21 cellular contexts compared by ENCODE assay signal in the genomic region with DNA sequence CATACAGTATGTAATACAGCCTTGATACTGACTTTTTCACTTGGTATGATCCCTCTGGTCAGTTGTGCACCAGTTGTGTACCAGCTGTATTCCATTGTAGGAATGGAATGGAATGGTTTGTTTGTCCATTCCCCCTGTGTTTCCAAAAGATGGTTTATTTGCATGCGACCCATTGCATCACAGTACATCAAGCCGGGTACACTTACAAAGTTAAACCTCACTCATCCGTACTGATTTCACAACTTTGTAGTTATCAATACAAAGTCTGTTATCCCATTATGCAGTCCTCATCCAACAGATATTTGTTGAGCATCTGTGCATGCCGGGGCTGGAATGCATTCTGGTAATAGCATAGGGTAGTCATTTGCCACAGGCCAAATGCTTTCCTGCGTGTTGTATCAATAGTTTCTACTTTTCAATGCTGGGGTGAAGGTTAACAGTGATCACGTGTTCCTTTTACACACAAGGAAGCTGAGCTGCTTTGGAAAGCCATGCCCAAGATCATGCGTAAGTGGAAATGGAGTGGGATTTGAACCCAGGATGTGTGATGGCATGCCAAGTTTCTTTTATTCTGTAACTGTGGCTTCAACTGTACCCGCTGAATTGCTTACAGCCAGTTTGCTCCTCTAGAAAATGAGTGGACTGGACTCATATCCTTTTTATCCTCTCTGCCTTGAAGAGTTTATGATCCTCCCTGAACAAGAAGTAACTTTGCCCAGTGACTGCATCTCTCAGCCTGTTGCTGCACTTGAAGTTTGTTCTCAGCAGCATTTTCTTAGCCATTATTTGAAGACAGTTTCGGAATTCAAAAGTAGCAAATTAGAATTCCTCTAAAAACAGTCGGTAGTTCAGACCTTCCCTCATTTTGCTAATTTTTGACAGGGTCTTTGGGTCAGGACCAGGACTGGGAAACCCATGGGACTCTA.
A peak's percentile ranks its signal among the peaks of the same experiment; 100 is the strongest.
DNase-seq lines count a peak whose midpoint lies in the region; ATAC-seq and TF ChIP-seq lines count a peak whose summit lies in the region.
"Had no signal": no experiment of that assay in that cellular context is flagged by ENCODE, and none has a peak within 500 bp of the region (broad histone marks: within the 10 kb centered on the region; RNA-seq: fewer than 3 reads in every experiment).

No MANE protein-coding gene starts in this region.

- peak; percentile 74 for DNase-seq in NCI-H82 (lab: John Stamatoyannopoulos, UW)
- DNase-seq in hepatocyte (ENCODE audit: low spot score), result no peak
- no peak for DNase-seq in osteocyte (ENCODE audit: extremely low spot score, unreplicated experiment)
- no peak for DNase-seq in activated naive CD4-positive, alpha-beta T cell treated with anti-CD3 and anti-CD28 coated beads for 36 hours
- no peak for DNase-seq in HT-29 (ENCODE audit: low spot score)
- no peak for DNase-seq in retina
- DNase-seq: ACHN; activated CD4-positive, alpha-beta T cell treated with anti-CD3 and anti-CD28 coated beads for 36 hours; brain microvascular endothelial cell; CD4-positive, alpha-beta memory T cell; left ventricle myocardium inferior; NCI-H1092; NCI-H2029 treated with DMSO at 0.1 percent for 48 hours; pancreas; stimulated activated CD4-positive, alpha-beta T cell treated with anti-CD3 and anti-CD28 coated beads, Interleukin-4, amount 100 ng/mL, for 1 hour had no signal

- H3K27me3 Mint-ChIP-seq in osteocyte (ENCODE audit: unreplicated experiment), result no peaks in the 10 kb centered on the region
- H3K27me3 Mint-ChIP-seq in activated naive CD4-positive, alpha-beta T cell treated with anti-CD3 and anti-CD28 coated beads for 36 hours (ENCODE audit: low read depth), result no peaks in the 10 kb centered on the region
- H3K27me3 Mint-ChIP-seq: activated CD4-positive, alpha-beta T cell treated with anti-CD3 and anti-CD28 coated beads for 36 hours; activated T-helper 17 cell treated with anti-CD3 and anti-CD28 coated beads, Interleukin-2, amount 50 U/mL, for 72 hours; CD4-positive, alpha-beta memory T cell; dendritic cell treated with granulocyte-macrophage colony-stimulating factor and Interleukin-4, amounts not matched to agents 40 ng/mL and 50 ng/mL, for 4 days had no signal

- no peaks in the 10 kb centered on the region for H3K9me2 ChIP-seq in hepatocyte (replicated peaks; ENCODE audit: insufficient read depth)

- H3K79me2 ChIP-seq in hepatocyte, result peaks cover 58% of the 10 kb centered on the region

- H3K36me3 Mint-ChIP-seq in osteocyte (ENCODE audit: unreplicated experiment), result peaks cover 3% of the 10 kb centered on the region
- peaks cover 2% of the 10 kb centered on the region for H3K36me3 Mint-ChIP-seq in activated naive CD4-positive, alpha-beta T cell treated with anti-CD3 and anti-CD28 coated beads for 36 hours (ENCODE audit: low read depth)

- no peaks in the 10 kb centered on the region; the same call in 1 of the 2 replicates for H3K9me3 ChIP-seq in BLaER1
- no peaks in the 10 kb centered on the region for H3K9me3 ChIP-seq in hepatocyte (ENCODE audit: low read depth)
- H3K9me3 ChIP-seq: left ventricle myocardium inferior, pancreas had no signal

- ATAC-seq in HG03342 (IDR thresholded peaks at IDR 0.05; ENCODE audit: unreplicated experiment), result no peak
- ATAC-seq: activated CD4-positive, alpha-beta T cell treated with anti-CD3 and anti-CD28 coated beads for 36 hours; activated T-helper 17 cell treated with anti-CD3 and anti-CD28 coated beads, Interleukin-2, amount 50 U/mL, for 72 hours had no signal

- no peaks in the 10 kb centered on the region for H3K9me3 Mint-ChIP-seq in osteocyte (ENCODE audit: unreplicated experiment)
- H3K9me3 Mint-ChIP-seq in activated naive CD4-positive, alpha-beta T cell treated with anti-CD3 and anti-CD28 coated beads for 36 hours, result no peaks in the 10 kb centered on the region
- H3K9me3 Mint-ChIP-seq: activated T-helper 17 cell treated with anti-CD3 and anti-CD28 coated beads, Interleukin-2, amount 50 U/mL, for 72 hours; CD4-positive, alpha-beta memory T cell; dendritic cell treated with granulocyte-macrophage colony-stimulating factor and Interleukin-4, amounts not matched to agents 40 ng/mL and 50 ng/mL, for 4 days had no signal

- WGBS in hepatocyte (ENCODE audit: low lambda C conversion rate, missing lambda C conversion rate), result 87% methylated on average over 10 of the region's 10 CpGs

- H3K4me1 ChIP-seq in BLaER1 (peaks cover 100% of the 10 kb centered on the region), hepatocyte (ENCODE audit: insufficient read depth) (peaks cover 40% of the 10 kb centered on the region)

- H3K36me3 ChIP-seq in BLaER1, result peaks cover 40% of the 10 kb centered on the region
- no peaks in the 10 kb centered on the region for H3K36me3 ChIP-seq in hepatocyte (replicated peaks; ENCODE audit: insufficient read depth, low read depth)
- H3K36me3 ChIP-seq: brain microvascular endothelial cell, left ventricle myocardium inferior, pancreas had no signal

- H3K4me2 ChIP-seq in BLaER1 (peak overlapping the region; percentile 81), hepatocyte (no peak overlapping the region)
- H3K4me2 ChIP-seq: KMS-11 had no signal

- H3K9ac ChIP-seq in BLaER1, result peak overlapping the region; percentile 76
- H3K9ac ChIP-seq: KMS-11 had no signal

- H4K20me1 ChIP-seq in BLaER1 (peaks cover 4% of the 10 kb centered on the region; the same call in 1 of the 2 replicates), hepatocyte (ENCODE audit: insufficient read depth, poor library complexity, severe bottlenecking) (no peaks in the 10 kb centered on the region)

- H2AFZ ChIP-seq in hepatocyte, result no peak overlapping the region

- CTCF ChIA-PET in activated naive CD4-positive, alpha-beta T cell treated with anti-CD3 and anti-CD28 coated beads for 36 hours (lab: Charles Lee), result interaction anchor here (0.6 to 1.8 kb wide), 5 partner anchors 23 to 289 kb away, joined by 3 to 9 read pairs (median 3); no protein-coding TSS in a partner anchor

- no peak overlapping the region for H3K4me3 Mint-ChIP-seq in osteocyte (ENCODE audit: unreplicated experiment)
- no peak overlapping the region for H3K4me3 Mint-ChIP-seq in activated naive CD4-positive, alpha-beta T cell treated with anti-CD3 and anti-CD28 coated beads for 36 hours
- H3K4me3 Mint-ChIP-seq: activated CD4-positive, alpha-beta T cell treated with anti-CD3 and anti-CD28 coated beads for 36 hours; CD4-positive, alpha-beta memory T cell; dendritic cell treated with granulocyte-macrophage colony-stimulating factor and Interleukin-4, amounts not matched to agents 40 ng/mL and 50 ng/mL, for 4 days had no signal

- peaks cover 63% of the 10 kb centered on the region for H3K4me1 Mint-ChIP-seq in osteocyte (ENCODE audit: unreplicated experiment)
- H3K4me1 Mint-ChIP-seq in activated naive CD4-positive, alpha-beta T cell treated with anti-CD3 and anti-CD28 coated beads for 36 hours (ENCODE audit: low read depth), result peaks cover 11% of the 10 kb centered on the region

- peak overlapping the region; percentile 93 for H3K27ac ChIP-seq in BLaER1
- peak overlapping the region; percentile 84 for H3K27ac ChIP-seq in hepatocyte
- H3K27ac ChIP-seq: brain microvascular endothelial cell, KMS-11, left ventricle myocardium inferior, pancreas, RWPE1 had no signal

- H3K4me3 ChIP-seq in BLaER1, result no peak overlapping the region
- no peak overlapping the region for H3K4me3 ChIP-seq in hepatocyte
- H3K4me3 ChIP-seq: left ventricle myocardium inferior, pancreas had no signal

- H3K27ac Mint-ChIP-seq in osteocyte (ENCODE audit: unreplicated experiment), result peak overlapping the region; percentile 47
- no peak overlapping the region for H3K27ac Mint-ChIP-seq in activated naive CD4-positive, alpha-beta T cell treated with anti-CD3 and anti-CD28 coated beads for 36 hours
- H3K27ac Mint-ChIP-seq: activated CD4-positive, alpha-beta T cell treated with anti-CD3 and anti-CD28 coated beads for 36 hours; dendritic cell treated with granulocyte-macrophage colony-stimulating factor and Interleukin-4, amounts not matched to agents 40 ng/mL and 50 ng/mL, for 4 days had no signal

- TF ChIP-seq CTCF in hepatocyte (IDR thresholded peaks at IDR 0.05; ENCODE audit: poor library complexity) (no peak), osteocyte (IDR thresholded peaks at IDR 0.05) (no peak)

- H3K27me3 ChIP-seq in BLaER1 (no peaks in the 10 kb centered on the region), hepatocyte (no peaks in the 10 kb centered on the region)
- H3K27me3 ChIP-seq: brain microvascular endothelial cell, pancreas had no signal

- intact Hi-C loops in activated naive CD4-positive, alpha-beta T cell treated with anti-CD3 and anti-CD28 coated beads for 36 hours (cut with micrococcal nuclease), result no loop called here
